15 cellular contexts compared by ENCODE assay signal in the genomic region with DNA sequence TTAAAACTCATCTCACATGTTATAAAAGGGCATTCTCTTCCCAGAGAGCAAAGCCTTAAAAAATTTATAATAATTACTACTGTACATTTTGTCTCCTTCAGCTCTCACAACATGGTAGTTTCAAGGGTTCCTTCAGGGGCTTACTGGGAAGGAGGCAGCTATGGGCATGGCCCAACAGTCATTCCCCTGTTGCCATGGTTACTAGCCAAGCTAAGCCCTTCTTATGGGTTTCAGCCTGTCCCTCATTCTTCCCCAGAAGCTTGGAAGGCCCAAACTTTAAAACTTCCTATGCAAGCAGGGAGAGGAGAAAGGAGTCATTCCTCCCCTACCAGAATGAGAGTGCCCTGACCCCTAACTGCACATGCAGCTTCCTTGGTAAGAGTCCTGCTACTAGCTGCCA.
DNase-seq lines count a peak whose midpoint lies in the region; ATAC-seq and TF ChIP-seq lines count a peak whose summit lies in the region.
"Had no signal": no experiment of that assay in that cellular context is flagged by ENCODE, and none has a peak within 500 bp of the region (broad histone marks: within the 10 kb centered on the region; RNA-seq: fewer than 3 reads in every experiment).

No MANE protein-coding gene starts in this region.

- H3K4me2 ChIP-seq in GM23338 = no peak overlapping the region
- H3K4me2 ChIP-seq in Loucy (ENCODE audit: low read depth, low read length, poor library complexity, severe bottlenecking) = no peak overlapping the region
- no peak overlapping the region for H3K4me2 ChIP-seq in neural progenitor cell

- DNase-seq in GM23338 (ENCODE audit: low spot score) (peak; percentile 58), ecto neural progenitor cell (ENCODE audit: low spot score) (peak; percentile 56), neural progenitor cell (ENCODE audit: low spot score) (peak; percentile 83), erythroblast (lab: John Stamatoyannopoulos, UW) (no peak), NCI-H1092 treated with DMSO at 0.1 percent for 48 hours (lab: John Stamatoyannopoulos, UW) (no peak)
- no peak for DNase-seq in CD4-positive, alpha-beta T cell
- DNase-seq: BE2C; CD8-positive, alpha-beta T cell; NCI-H2029 treated with DMSO at 0.1 percent for 48 hours; NCI-H446 treated with DMSO at 0.1 percent for 48 hours; T1000 had no signal

- H3K9me3 Mint-ChIP-seq in GM23338 (no peaks in the 10 kb centered on the region), neural progenitor cell (no peaks in the 10 kb centered on the region)
- peaks cover 3% of the 10 kb centered on the region for H3K9me3 Mint-ChIP-seq in CD4-positive, alpha-beta T cell

- H3K27ac ChIP-seq in GM23338 (ENCODE audit: low read depth) (no peak overlapping the region), neural progenitor cell (no peak overlapping the region)
- no peak overlapping the region for H3K27ac ChIP-seq in CD4-positive, alpha-beta T cell (ENCODE audit: low read depth, low read length)
- H3K27ac ChIP-seq: RWPE1, SJCRH30 had no signal

- H3K36me3 ChIP-seq in GM23338 (ENCODE audit: insufficient read depth) (no peaks in the 10 kb centered on the region), Loucy (ENCODE audit: insufficient read depth, low read length) (no peaks in the 10 kb centered on the region), neural progenitor cell (no peaks in the 10 kb centered on the region)
- H3K36me3 ChIP-seq: BE2C, SJCRH30 had no signal

- intact Hi-C loops in CD4-positive, alpha-beta T cell (cut with DNase I, micrococcal nuclease) = no loop called here

- H3K9me2 ChIP-seq in GM23338 (ENCODE audit: insufficient read depth) (no peaks in the 10 kb centered on the region), Loucy (replicated peaks; ENCODE audit: low read depth, low read length) (no peaks in the 10 kb centered on the region)

- H3K27me3 Mint-ChIP-seq in GM23338 (ENCODE audit: insufficient read depth, low read depth, poor library complexity) (no peaks in the 10 kb centered on the region), neural progenitor cell (ENCODE audit: insufficient read depth, low read depth) (no peaks in the 10 kb centered on the region)
- H3K27me3 Mint-ChIP-seq in CD4-positive, alpha-beta T cell = no peaks in the 10 kb centered on the region

- POLR2A ChIA-PET in CD4-positive, alpha-beta T cell (lab: Charles Lee) = no interaction called here

- H3K9me3 ChIP-seq in Loucy (ENCODE audit: insufficient read depth, low read depth, low read length) = no peaks in the 10 kb centered on the region
- no peaks in the 10 kb centered on the region for H3K9me3 ChIP-seq in neural progenitor cell (ENCODE audit: low read depth)
- no peaks in the 10 kb centered on the region for H3K9me3 ChIP-seq in CD4-positive, alpha-beta T cell (ENCODE audit: control insufficient read depth, low read length)
- H3K9me3 ChIP-seq: BE2C, SJCRH30 had no signal

- H3K79me2 ChIP-seq in GM23338 (replicated peaks; ENCODE audit: insufficient read depth) = no peaks in the 10 kb centered on the region
- no peaks in the 10 kb centered on the region for H3K79me2 ChIP-seq in Loucy (ENCODE audit: insufficient read depth, low read length)
- H3K79me2 ChIP-seq in neural progenitor cell (ENCODE audit: low read depth) = no peaks in the 10 kb centered on the region

- TF ChIP-seq CTCF in GM23338 (conservative IDR thresholded peaks at IDR 0.05; ENCODE audit: low read depth in 2 of 2) = no peak
- TF ChIP-seq CTCF in Loucy (conservative IDR thresholded peaks at IDR 0.05; ENCODE audit: low read length) = no peak
- TF ChIP-seq CTCF in neural progenitor cell (IDR thresholded peaks at IDR 0.05) = no peak
- TF ChIP-seq CTCF in CD4-positive, alpha-beta T cell (IDR thresholded peaks at IDR 0.05) = no peak

- H3K4me3 ChIP-seq in GM23338 (no peak overlapping the region), Loucy (ENCODE audit: low read length, poor library complexity, severe bottlenecking) (no peak overlapping the region), neural progenitor cell (no peak overlapping the region)
- H3K4me3 ChIP-seq: GM12878, SJCRH30 had no signal

- no peak for TF ChIP-seq POLR2A in erythroblast (IDR thresholded peaks at IDR 0.05; ENCODE audit: low read length)

- H3F3A ChIP-seq in GM23338 (replicated peaks; ENCODE audit: low read depth) = no peaks in the 10 kb centered on the region
- H3F3A ChIP-seq in Loucy (ENCODE audit: low read depth) = no peaks in the 10 kb centered on the region
- H3F3A ChIP-seq in neural progenitor cell (ENCODE audit: low read depth) = no peaks in the 10 kb centered on the region

- H3K27ac Mint-ChIP-seq in GM23338 = no peak overlapping the region
- H3K27ac Mint-ChIP-seq in neural progenitor cell = no peak overlapping the region
- H3K27ac Mint-ChIP-seq in CD4-positive, alpha-beta T cell = no peak overlapping the region
- H3K27ac Mint-ChIP-seq: CD8-positive, alpha-beta T cell had no signal

- H3K4me1 Mint-ChIP-seq in GM23338 (no peaks in the 10 kb centered on the region), neural progenitor cell (peaks cover 4% of the 10 kb centered on the region)
- H3K4me1 Mint-ChIP-seq in CD4-positive, alpha-beta T cell (ENCODE audit: low read depth) = no peaks in the 10 kb centered on the region

- H3K9ac ChIP-seq in Loucy (ENCODE audit: low read depth, low read length, poor library complexity, severe bottlenecking) = no peak overlapping the region
- no peak overlapping the region for H3K9ac ChIP-seq in neural progenitor cell

- H2AFZ ChIP-seq in GM23338 (peak overlapping the region; percentile 32; the same call in 1 of the 2 replicates), Loucy (ENCODE audit: low read length) (peak overlapping the region; percentile 74; the same call in 1 of the 2 replicates), neural progenitor cell (replicated peaks) (no peak overlapping the region)

- H3K27me3 ChIP-seq in GM23338 (ENCODE audit: insufficient read depth) (no peaks in the 10 kb centered on the region), Loucy (ENCODE audit: insufficient read depth, low read length, poor library complexity, severe bottlenecking) (no peaks in the 10 kb centered on the region), neural progenitor cell (no peaks in the 10 kb centered on the region)
- H3K27me3 ChIP-seq in CD4-positive, alpha-beta T cell (ENCODE audit: control insufficient read depth, insufficient read depth, low read length) = no peaks in the 10 kb centered on the region
- H3K27me3 ChIP-seq: BE2C, SJCRH30 had no signal

- no peaks in the 10 kb centered on the region for H3K36me3 Mint-ChIP-seq in GM23338 (ENCODE audit: low read depth)
- peaks cover under 1% of the 10 kb centered on the region for H3K36me3 Mint-ChIP-seq in neural progenitor cell
- no peaks in the 10 kb centered on the region for H3K36me3 Mint-ChIP-seq in CD4-positive, alpha-beta T cell (ENCODE audit: low read depth)
- H3K36me3 Mint-ChIP-seq: CD8-positive, alpha-beta T cell had no signal

- ATAC-seq in GM23338 = peak; percentile 74
- ATAC-seq in CD4-positive, alpha-beta T cell (ENCODE audit: poor library complexity) = no peak
- ATAC-seq: CD8-positive, alpha-beta T cell; GM12878 had no signal

- H3K4me1 ChIP-seq in GM23338 (ENCODE audit: insufficient read depth) = no peaks in the 10 kb centered on the region
- H3K4me1 ChIP-seq in Loucy (ENCODE audit: insufficient read depth, low read length, poor library complexity, severe bottlenecking) = no peaks in the 10 kb centered on the region
- no peaks in the 10 kb centered on the region for H3K4me1 ChIP-seq in neural progenitor cell
- H3K4me1 ChIP-seq: BE2C, SJCRH30 had no signal

- CTCF ChIA-PET in CD4-positive, alpha-beta T cell (lab: Charles Lee) = no interaction called here

- H4K20me1 ChIP-seq in GM23338 (replicated peaks; ENCODE audit: insufficient read depth) (no peaks in the 10 kb centered on the region), Loucy (ENCODE audit: insufficient read depth, low read length, poor library complexity, severe bottlenecking) (no peaks in the 10 kb centered on the region), neural progenitor cell (ENCODE audit: low read depth) (no peaks in the 10 kb centered on the region)

- H3K4me3 Mint-ChIP-seq in GM23338 = no peak overlapping the region
- H3K4me3 Mint-ChIP-seq in neural progenitor cell = no peak overlapping the region
- H3K4me3 Mint-ChIP-seq in CD4-positive, alpha-beta T cell = no peak overlapping the region
- H3K4me3 Mint-ChIP-seq: CD8-positive, alpha-beta T cell had no signal

TF ChIP-seq in GM23338, 12 proteins besides CTCF, POLR2A, EP300 and RAD21 (continues in another document):
- no peak for TF ChIP-seq STAT1 (IDR thresholded peaks at IDR 0.05; ENCODE audit: unreplicated experiment)
- no peak for TF ChIP-seq POLR2AphosphoS5 (IDR thresholded peaks at IDR 0.05; ENCODE audit: low read depth)
- TF ChIP-seq CREB1 (CRISPR knock-in tag; IDR thresholded peaks at IDR 0.05; ENCODE audit: low read depth) = no peak
- no peak for TF ChIP-seq ZNF114 (CRISPR knock-in tag; IDR thresholded peaks at IDR 0.05)
- TF ChIP-seq NANOG (IDR thresholded peaks at IDR 0.05; ENCODE audit: borderline replicate concordance) = no peak
- no peak for TF ChIP-seq JUNB (IDR thresholded peaks at IDR 0.05; ENCODE audit: unreplicated experiment)
- TF ChIP-seq EZH2phosphoT487 (IDR thresholded peaks at IDR 0.05; ENCODE audit: unreplicated experiment) = no peak
- TF ChIP-seq EZH2 (IDR thresholded peaks at IDR 0.05; ENCODE audit: low read depth, unreplicated experiment) = no peak

Comparison
In these comparisons a context has a peak if more than half of its experiments do, and no peak if none do; other contexts are left out.
1. DNase-seq: peak in GM23338 (single experiment), ecto neural progenitor cell (single experiment) and neural progenitor cell (single experiment); none in erythroblast (0 of 2), CD4-positive, alpha-beta T cell (0 of 10) and NCI-H1092 treated with DMSO at 0.1 percent for 48 hours (single experiment).